Comparison of ENCODE assay signal across 1 cellular context in genomic region chr2:191839918-191840804, GRCh38.
TF ChIP-seq lines count a peak whose summit lies in the region.

No MANE protein-coding gene starts in this region.

TF ChIP-seq in endothelial cell of umbilical vein, 7 proteins besides CTCF, POLR2A, EP300 and RAD21:
- TF ChIP-seq POLR2AphosphoS5 (IDR thresholded peaks at IDR 0.05; ENCODE audit: insufficient read depth, low read depth, low read length) (no peak), MYC (IDR thresholded peaks at IDR 0.05; ENCODE audit: low read depth, low read length) (no peak), FOS (IDR thresholded peaks at IDR 0.05; ENCODE audit: borderline replicate concordance, insufficient read depth, low read length) (no peak)
